Comparison of ENCODE assay signal across 8 cellular contexts in the genomic region with DNA sequence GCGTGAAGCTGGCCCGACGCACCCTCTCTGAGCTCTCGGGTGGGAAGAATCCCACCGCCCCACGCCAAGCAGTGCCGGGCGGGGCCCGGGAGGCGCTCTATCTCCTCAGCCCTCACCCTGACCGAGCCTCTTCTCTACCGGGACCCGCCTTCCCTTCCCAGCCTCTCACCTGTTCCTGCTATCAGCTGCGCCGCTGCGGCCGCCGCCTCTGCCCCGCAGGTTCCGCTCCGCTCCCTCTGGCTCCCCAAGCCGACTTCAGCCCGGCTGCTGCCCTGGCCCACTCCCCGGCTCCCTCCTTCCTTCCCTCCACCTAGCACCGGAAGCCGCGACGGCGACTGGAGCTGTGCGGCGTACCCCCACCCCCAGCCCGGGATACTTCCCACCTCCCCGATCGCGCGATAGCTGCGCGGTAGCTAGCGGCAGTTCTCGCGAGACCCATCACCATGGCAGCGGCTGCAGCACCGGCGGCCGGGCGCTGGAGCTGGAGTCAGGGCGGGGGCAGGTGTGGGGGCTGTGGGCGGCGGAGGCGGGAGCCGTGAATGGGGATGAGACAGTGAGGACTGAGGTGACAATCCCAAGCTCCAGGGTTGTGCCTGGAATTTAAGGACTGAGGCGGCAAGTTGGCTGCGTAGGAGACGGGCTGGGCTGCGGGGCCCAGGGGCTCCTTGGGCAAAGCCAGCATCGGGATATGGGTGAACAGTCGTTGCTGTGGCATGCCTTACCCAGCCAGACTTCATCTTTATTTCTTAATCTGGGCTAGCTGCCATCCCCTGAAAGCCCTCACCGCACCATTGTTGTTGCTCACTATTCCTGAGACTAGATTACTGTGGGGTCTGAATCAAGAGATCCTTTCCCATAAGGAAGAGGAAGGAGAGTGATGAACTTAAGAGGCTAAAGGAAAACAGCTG. TPM values are rescaled to one million over a fixed set of nuclear protein-coding genes. Genes with fewer than 3 reads are reported as not detected.
DNase-seq lines count a peak whose midpoint lies in the region; ATAC-seq and TF ChIP-seq lines count a peak whose summit lies in the region.

Gene ARF3, minus strand, starts transcription at position 347 of the 908 bp plus-strand sequence. CDS start 16,392 bp downstream, outside the sequence.

- WGBS in adrenal gland, 4 donors, result 0 to 1% (median 1%) methylated on average over 22 to 58 of the region's 58 CpGs
- 1 to 3% (median 1%) methylated on average over 38 to 58 of the region's 58 CpGs for WGBS in heart left ventricle, 4 donors

- H3K9me3 Mint-ChIP-seq in type B pancreatic cell, result no peaks in the 10 kb centered on the region

- peak within 1 kb of the TSS; percentile 94 for H3K27ac Mint-ChIP-seq in type B pancreatic cell

- H3K27me3 Mint-ChIP-seq in type B pancreatic cell, result peaks cover 10% of the 10 kb centered on the region

- ATAC-seq in HG02759 (IDR thresholded peaks at IDR 0.05; ENCODE audit: unreplicated experiment), result peak; percentile 92
- peak; percentile 90 to 95 (median 94) for ATAC-seq in heart left ventricle

- TF ChIP-seq CTCF in adrenal gland (IDR thresholded peaks at IDR 0.05) (no peak), heart left ventricle (IDR thresholded peaks at IDR 0.05) (no peak), type B pancreatic cell (conservative IDR thresholded peaks at IDR 0.05) (no peak)

- peak; percentile 74 for TF ChIP-seq POLR2A in GM10847 (IDR thresholded peaks at IDR 0.05; ENCODE audit: extremely low read depth, insufficient read length)
- TF ChIP-seq POLR2A in adrenal gland (IDR thresholded peaks at IDR 0.05), result peak; percentile 66 to 77
- peak in 1 of 2 donors; percentile 73 for TF ChIP-seq POLR2A in heart left ventricle (IDR thresholded peaks at IDR 0.05)

- H3K4me3 ChIP-seq in adrenal gland (peak within 1 kb of the TSS; percentile 78 to 96 (median 86)), heart left ventricle (peak within 1 kb of the TSS; percentile 64 to 99 (median 93))

- peaks cover 24% of the 10 kb centered on the region for H3K4me1 Mint-ChIP-seq in type B pancreatic cell (ENCODE audit: unreplicated experiment)

- H3K27me3 ChIP-seq in adrenal gland (no peaks in the 10 kb centered on the region), heart left ventricle (no peaks in the 10 kb centered on the region)

- H3K9me3 ChIP-seq in adrenal gland (replicated peaks in 1 of 3), result no peaks in the 10 kb centered on the region
- no peaks in the 10 kb centered on the region for H3K9me3 ChIP-seq in heart left ventricle

- DNase-seq in NCI-H146 (lab: John Stamatoyannopoulos, UW) (peak; percentile 98), T-helper 1 cell (peak; percentile 87 to 94 (median 92)), adrenal gland (peak; percentile 93 to 97 (median 96)), heart left ventricle (peak; percentile 95 to 98 (median 96)), posterior cingulate gyrus (peak; percentile 85 to 98 (median 90)), type B pancreatic cell (ENCODE audit: extremely low spot score, unreplicated experiment) (peak; percentile 97)

- H3K36me3 Mint-ChIP-seq in type B pancreatic cell, result peaks cover 14% of the 10 kb centered on the region

- H3K4me1 ChIP-seq in adrenal gland (replicated peaks in 1 of 2), result peaks cover 14 to 29% of the 10 kb centered on the region in 2 donors
- H3K4me1 ChIP-seq in heart left ventricle, result peaks cover 4 to 39% (median 23%) of the 10 kb centered on the region in 12 donors

- peak within 1 kb of the TSS; percentile 99 for H3K4me3 Mint-ChIP-seq in type B pancreatic cell

- H3K27ac ChIP-seq in adrenal gland (peak within 1 kb of the TSS; percentile 43 to 89 (median 78)), heart left ventricle (peak within 1 kb of the TSS; percentile 23 to 93 (median 84))

- H3K36me3 ChIP-seq in adrenal gland (replicated peaks in 1 of 2), result peaks cover 0 to 8% of the 10 kb centered on the region in 2 donors
- H3K36me3 ChIP-seq in heart left ventricle, result peaks cover 0 to 19% (median 7%) of the 10 kb centered on the region in 9 donors

- intact Hi-C loops in adrenal gland (cut with DNase I), result no loop called here
- intact Hi-C loops in heart left ventricle (cut with DNase I), result no loop called here
- intact Hi-C loops in posterior cingulate gyrus (cut with DNase I), result no loop called here

RNA-seq across cellular contexts. Expression of gene ARF3, which starts in this region (rescaled TPM):
- total RNA-seq in adrenal gland, result 100 to 1,000 TPM in 5 of 8 donors, 10 to 100 TPM in 3; 86.8 to 237 (median 139) TPM
- 100 to 1,000 TPM in 1 of 3 donors, 10 to 100 TPM in 2; 55.2 to 172 (median 62.5) TPM for polyA plus RNA-seq in adrenal gland
- 100 to 1,000 TPM in 1 of 9 donors, 10 to 100 TPM in 8; 35.8 to 130 (median 54.0) TPM for total RNA-seq in heart left ventricle
- 10 to 100 TPM; 40.1 to 61.5 TPM for polyA plus RNA-seq in heart left ventricle
- 161 and 168 TPM in 2 replicates for total RNA-seq in type B pancreatic cell (ENCODE audit: low replicate concordance)

Comparison
In these comparisons a context has a peak if more than half of its experiments do, and no peak if none do; other contexts are left out.
1. Peak in every context shown above with its lines: DNase-seq, ATAC-seq, H3K4me3 ChIP-seq and H3K27ac ChIP-seq.